16 cellular contexts compared by ENCODE assay signal in the genomic region with DNA sequence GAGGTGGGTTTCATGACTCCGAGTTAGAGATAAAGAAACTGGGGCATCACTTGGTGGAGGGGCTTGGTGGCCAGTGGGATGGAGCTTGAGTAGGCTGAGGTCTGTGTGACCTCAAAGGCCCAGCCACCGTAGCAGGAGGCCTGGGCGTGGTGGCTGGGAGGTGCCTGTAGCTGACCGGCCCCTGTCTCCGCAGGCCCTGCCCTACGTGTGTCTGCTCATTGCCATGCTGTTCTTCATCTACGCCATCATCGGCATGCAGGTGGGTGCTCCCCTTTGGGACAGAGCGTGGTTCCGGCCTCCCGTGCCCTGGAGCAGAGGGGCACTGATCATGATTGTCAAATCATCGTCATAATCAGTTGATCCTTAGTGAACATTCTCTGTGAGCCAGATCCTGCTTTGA.
"Had no signal": no experiment of that assay in that cellular context is flagged by ENCODE, and none has a peak within 500 bp of the region (broad histone marks: within the 10 kb centered on the region; RNA-seq: fewer than 3 reads in every experiment).

No MANE protein-coding gene starts in this region.

- DNase-seq: activated CD4-positive, alpha-beta T cell treated with anti-CD3 and anti-CD28 coated beads, Interleukin-2, amount 50 U/mL, for 1 hour; activated T-cell treated with anti-CD3 and anti-CD28 coated beads, Interleukin-2, amount 50 U/mL, for 1 hour; central memory CD4-positive, alpha-beta T cell; cortex of kidney; effector memory CD4-positive, alpha-beta T cell; foreskin keratinocyte; kidney glomerular epithelial cell; stimulated activated CD4-positive, alpha-beta T cell treated with anti-CD3 and anti-CD28 coated beads, Interleukin-4, amount 100 ng/mL, for 1 hour; stimulated activated naive CD4-positive, alpha-beta T cell; T-helper 2 cell; transverse colon had no signal

- H3K4me3 ChIP-seq: adrenal gland, pancreas, transverse colon had no signal

- H3K27ac ChIP-seq: adrenal gland, foreskin keratinocyte, pancreas, transverse colon had no signal

- ATAC-seq: foreskin keratinocyte, pancreas, WTC11 had no signal

- H3K9me3 ChIP-seq: adrenal gland, pancreas, transverse colon had no signal

- H3K36me3 ChIP-seq: adrenal gland, pancreas, transverse colon had no signal

- H3K27me3 ChIP-seq: adrenal gland, foreskin keratinocyte, pancreas, transverse colon had no signal

- H3K27ac Mint-ChIP-seq: activated naive CD4-positive, alpha-beta T cell treated with anti-CD3 and anti-CD28 coated beads, Interleukin-2, amount 50 U/mL, for 24 hours had no signal

- H3K36me3 Mint-ChIP-seq: activated naive CD4-positive, alpha-beta T cell treated with anti-CD3 and anti-CD28 coated beads, Interleukin-2, amount 50 U/mL, for 24 hours had no signal

- H3K4me1 Mint-ChIP-seq: activated naive CD4-positive, alpha-beta T cell treated with anti-CD3 and anti-CD28 coated beads, Interleukin-2, amount 50 U/mL, for 24 hours; neural crest cell had no signal

- H3K9me3 Mint-ChIP-seq: activated naive CD4-positive, alpha-beta T cell treated with anti-CD3 and anti-CD28 coated beads, Interleukin-2, amount 50 U/mL, for 24 hours; neural crest cell had no signal

- H3K4me3 Mint-ChIP-seq: activated naive CD4-positive, alpha-beta T cell treated with anti-CD3 and anti-CD28 coated beads, Interleukin-2, amount 50 U/mL, for 24 hours; neural crest cell; WTC11 had no signal

- H3K4me1 ChIP-seq: adrenal gland, foreskin keratinocyte, pancreas, transverse colon had no signal
